In genomic region chr17:28745052-28745776, GRCh38 we compare ENCODE assay signal across 2 cellular contexts.
TF ChIP-seq lines count a peak whose summit lies in the region.

No MANE protein-coding gene starts in this region.

TF ChIP-seq in SK-N-SH, 30 proteins besides CTCF, POLR2A, EP300 and RAD21:
- TF ChIP-seq SIN3A (IDR thresholded peaks at IDR 0.05; ENCODE audit: borderline replicate concordance, low read depth, low read length) (0 out of 2 replicates have a peak, but pooled peaks have one; percentile 12), RCOR1 (IDR thresholded peaks at IDR 0.05; ENCODE audit: low read length) (no peak), CHD2 (IDR thresholded peaks at IDR 0.05; ENCODE audit: low read length, partially characterized antibody) (peak; percentile 2), MXI1 (IDR thresholded peaks at IDR 0.05; ENCODE audit: low read depth, low read length) (peak; percentile 29; the same call in 1 of the 2 replicates), TAF1 (IDR thresholded peaks at IDR 0.05; ENCODE audit: borderline replicate concordance, low read depth, low read length) (peak; percentile 19; the same call in 1 of the 2 replicates)
TF ChIP-seq in SK-N-SH: peak in this region for 4.

TF ChIP-seq in endothelial cell of umbilical vein, 7 proteins besides CTCF, POLR2A, EP300 and RAD21:
- no peak for TF ChIP-seq EZH2 (IDR thresholded peaks at IDR 0.05; ENCODE audit: borderline replicate concordance, low read depth, low read length, severe bottlenecking)
- TF ChIP-seq POLR2AphosphoS5 (IDR thresholded peaks at IDR 0.05; ENCODE audit: insufficient read depth, low read depth, low read length): peak; percentile 42
